1 cellular context compared by ENCODE assay signal in the genomic region with DNA sequence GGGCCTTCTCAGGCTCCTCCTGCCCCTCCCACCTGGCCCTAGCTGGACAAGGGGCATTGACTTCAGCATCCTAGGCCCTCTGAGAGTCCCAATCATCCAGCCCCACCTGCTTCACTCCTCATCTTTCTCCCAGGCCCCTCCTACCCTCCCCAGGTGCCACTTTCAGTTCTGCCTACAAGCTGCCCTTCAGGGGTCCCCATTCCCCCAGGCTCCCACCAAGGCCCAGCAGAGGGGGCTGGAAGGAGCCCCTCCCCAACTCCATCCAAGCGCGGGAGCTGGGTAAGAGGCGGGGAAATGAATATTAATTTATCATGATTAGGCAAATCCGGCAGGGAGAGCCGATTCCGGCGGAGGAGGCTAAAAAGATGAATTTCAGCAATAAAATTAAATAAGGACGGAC.
TF ChIP-seq lines count a peak whose summit lies in the region.

No MANE protein-coding gene starts in this region.

TF ChIP-seq in IMR-90, 13 proteins besides CTCF, POLR2A, EP300 and RAD21:
- no peak for TF ChIP-seq RFX5 (IDR thresholded peaks at IDR 0.05; ENCODE audit: low read depth, low read length)
- TF ChIP-seq FOS (IDR thresholded peaks at IDR 0.05; ENCODE audit: low read depth, low read length), result no peak
- no peak for TF ChIP-seq SMC3 (IDR thresholded peaks at IDR 0.05; ENCODE audit: low read depth, low read length)
- TF ChIP-seq NFE2L2 (IDR thresholded peaks at IDR 0.05; ENCODE audit: low read depth, low read length), result no peak
- no peak for TF ChIP-seq USF2 (IDR thresholded peaks at IDR 0.05; ENCODE audit: low read depth, low read length)
- no peak for TF ChIP-seq CHD1 (IDR thresholded peaks at IDR 0.05; ENCODE audit: low read depth, low read length)
- TF ChIP-seq CEBPB (IDR thresholded peaks at IDR 0.05; ENCODE audit: low read depth, low read length), result no peak
- TF ChIP-seq RCOR1 (IDR thresholded peaks at IDR 0.05; ENCODE audit: insufficient replicate concordance, low read length), result no peak
- no peak for TF ChIP-seq MXI1 (IDR thresholded peaks at IDR 0.05; ENCODE audit: borderline replicate concordance, low read depth, low read length)
- TF ChIP-seq MAFK (IDR thresholded peaks at IDR 0.05; ENCODE audit: low read depth, low read length), result no peak
- no peak for TF ChIP-seq BHLHE40 (IDR thresholded peaks at IDR 0.05; ENCODE audit: low read depth, low read length)
- TF ChIP-seq MAZ (IDR thresholded peaks at IDR 0.05; ENCODE audit: borderline replicate concordance, low read depth, low read length), result no peak
- TF ChIP-seq, protein P1, sequence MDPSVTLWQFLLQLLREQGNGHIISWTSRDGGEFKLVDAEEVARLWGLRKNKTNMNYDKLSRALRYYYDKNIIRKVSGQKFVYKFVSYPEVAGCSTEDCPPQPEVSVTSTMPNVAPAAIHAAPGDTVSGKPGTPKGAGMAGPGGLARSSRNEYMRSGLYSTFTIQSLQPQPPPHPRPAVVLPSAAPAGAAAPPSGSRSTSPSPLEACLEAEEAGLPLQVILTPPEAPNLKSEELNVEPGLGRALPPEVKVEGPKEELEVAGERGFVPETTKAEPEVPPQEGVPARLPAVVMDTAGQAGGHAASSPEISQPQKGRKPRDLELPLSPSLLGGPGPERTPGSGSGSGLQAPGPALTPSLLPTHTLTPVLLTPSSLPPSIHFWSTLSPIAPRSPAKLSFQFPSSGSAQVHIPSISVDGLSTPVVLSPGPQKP (IDR thresholded peaks at IDR 0.05; ENCODE audit: borderline replicate concordance, low read depth, low read length), result no peak
